In genomic region chr6:107894821-107895396, GRCh38 we compare ENCODE assay signal across 1 cellular context.
TF ChIP-seq lines count a peak whose summit lies in the region.

No MANE protein-coding gene starts in this region.

TF ChIP-seq in GM12878, 131 proteins besides CTCF, POLR2A, EP300 and RAD21 (continued from another document):
- TF ChIP-seq ZBTB33 (IDR thresholded peaks at IDR 0.05), result no peak
- TF ChIP-seq ZNF207 (IDR thresholded peaks at IDR 0.05; ENCODE audit: borderline replicate concordance), result no peak
- TF ChIP-seq BACH1 (IDR thresholded peaks at IDR 0.05; ENCODE audit: borderline replicate concordance), result no peak
- 0 out of 2 replicates have a peak, but pooled peaks have one; percentile 14 for TF ChIP-seq MEF2A (IDR thresholded peaks at IDR 0.05; ENCODE audit: insufficient read depth, low read depth, low read length)
- no peak for TF ChIP-seq IRF5 (IDR thresholded peaks at IDR 0.05; ENCODE audit: borderline replicate concordance)
- TF ChIP-seq CEBPB (IDR thresholded peaks at IDR 0.05; ENCODE audit: borderline replicate concordance in 1 of 2, low read depth in 2 of 2, low read length in 2 of 2), result no peak
- TF ChIP-seq KAT2A (conservative IDR thresholded peaks at IDR 0.05; ENCODE audit: control insufficient read depth, low read depth, low read length), result no peak
- TF ChIP-seq FOXK2 (IDR thresholded peaks at IDR 0.05), result no peak
- no peak for TF ChIP-seq SIX5 (IDR thresholded peaks at IDR 0.05; ENCODE audit: low read depth, low read length, severe bottlenecking)
- no peak for TF ChIP-seq NBN (IDR thresholded peaks at IDR 0.05)
- no peak for TF ChIP-seq NFXL1 (IDR thresholded peaks at IDR 0.05; ENCODE audit: borderline replicate concordance)
- TF ChIP-seq BRCA1 (IDR thresholded peaks at IDR 0.05; ENCODE audit: low read depth, low read length), result no peak
- no peak for TF ChIP-seq CREB1 (IDR thresholded peaks at IDR 0.05; ENCODE audit: low read depth)
- TF ChIP-seq JUND (IDR thresholded peaks at IDR 0.05; ENCODE audit: low read depth, low read length), result no peak
- TF ChIP-seq BMI1 (IDR thresholded peaks at IDR 0.05; ENCODE audit: borderline replicate concordance), result no peak
- TF ChIP-seq ASH2L (IDR thresholded peaks at IDR 0.05; ENCODE audit: borderline replicate concordance, low read depth), result no peak
- no peak for TF ChIP-seq ESRRA (IDR thresholded peaks at IDR 0.05; ENCODE audit: low read length)
- no peak for TF ChIP-seq TCF3 (IDR thresholded peaks at IDR 0.05; ENCODE audit: borderline replicate concordance, insufficient read depth, low read depth, low read length)
- no peak for TF ChIP-seq LARP7 (IDR thresholded peaks at IDR 0.05)
- no peak for TF ChIP-seq RFX5 (IDR thresholded peaks at IDR 0.05; ENCODE audit: low read depth, low read length)
- TF ChIP-seq EZH2 (IDR thresholded peaks at IDR 0.05; ENCODE audit: borderline replicate concordance, control insufficient read depth, low read depth, low read length), result no peak
- TF ChIP-seq JUNB (IDR thresholded peaks at IDR 0.05), result no peak
- TF ChIP-seq NR2F1 (conservative IDR thresholded peaks at IDR 0.05), result no peak
- TF ChIP-seq SPI1 (IDR thresholded peaks at IDR 0.05; ENCODE audit: borderline replicate concordance, insufficient read depth, low read depth, low read length), result peak; percentile 89
- TF ChIP-seq EGR1 (IDR thresholded peaks at IDR 0.05; ENCODE audit: borderline replicate concordance in 1 of 2, low read depth in 2 of 2, low read length in 2 of 2), result no peak
- TF ChIP-seq USF2 (IDR thresholded peaks at IDR 0.05; ENCODE audit: borderline replicate concordance, low read depth, low read length), result no peak
- no peak for TF ChIP-seq YBX1 (IDR thresholded peaks at IDR 0.05)
- TF ChIP-seq IKZF2 (IDR thresholded peaks at IDR 0.05), result peak; percentile 73 to 76
- TF ChIP-seq MLLT1 (IDR thresholded peaks at IDR 0.05), result no peak
- TF ChIP-seq RUNX3 (IDR thresholded peaks at IDR 0.05; ENCODE audit: low read length), result no peak
- peak; percentile 43; the same call in 1 of the 2 replicates for TF ChIP-seq NFIC (IDR thresholded peaks at IDR 0.05; ENCODE audit: low read depth, low read length)
- TF ChIP-seq ZBED1 (IDR thresholded peaks at IDR 0.05; ENCODE audit: borderline replicate concordance), result no peak
- TF ChIP-seq CHD1 (IDR thresholded peaks at IDR 0.05; ENCODE audit: low read depth, low read length), result no peak
- TF ChIP-seq PRDM15 (CRISPR knock-in tag; IDR thresholded peaks at IDR 0.05), result no peak
TF ChIP-seq in GM12878: peak in this region for 10.
